In the genomic region with DNA sequence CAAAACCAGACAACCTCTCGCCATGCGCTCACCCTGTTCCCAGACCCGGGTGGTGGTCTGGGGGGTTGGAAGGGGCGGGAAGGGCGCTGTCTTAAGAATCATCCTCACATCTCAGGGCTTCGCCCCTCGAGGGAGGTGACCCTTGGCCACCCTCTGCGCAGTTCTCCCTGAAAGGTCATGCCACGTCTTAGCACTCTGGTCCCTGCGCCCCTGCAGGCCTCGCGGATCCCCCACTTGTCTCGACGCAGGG, we compare ENCODE assay signal across 8 cellular contexts. TPM values are rescaled to one million over a fixed set of nuclear protein-coding genes. Genes with fewer than 3 reads are reported as not detected.
A peak's percentile ranks its signal among the peaks of the same experiment; 100 is the strongest.
DNase-seq lines count a peak whose midpoint lies in the region; ATAC-seq and TF ChIP-seq lines count a peak whose summit lies in the region.

No MANE protein-coding gene starts in this region.

- TF ChIP-seq EP300 in esophagus muscularis mucosa (IDR thresholded peaks at IDR 0.05), result no peak

- ATAC-seq in HG02852 (IDR thresholded peaks at IDR 0.05; ENCODE audit: unreplicated experiment), result no peak

- H3K27me3 ChIP-seq in SJSA1 (replicated peaks), result no peaks in the 10 kb centered on the region
- peaks cover 0 to 42% (median 5%) of the 10 kb centered on the region in 4 donors for H3K27me3 ChIP-seq in esophagus muscularis mucosa
- H3K27me3 ChIP-seq in parathyroid adenoma (ENCODE audit: control insufficient read depth, insufficient read depth, low read length), result no peaks in the 10 kb centered on the region

- TF ChIP-seq CTCF in esophagus muscularis mucosa (IDR thresholded peaks at IDR 0.05) (no peak), parathyroid adenoma (IDR thresholded peaks at IDR 0.05) (no peak)

- TF ChIP-seq POLR2A in esophagus muscularis mucosa (IDR thresholded peaks at IDR 0.05; ENCODE audit: low read depth), result no peak

- H3K36me3 ChIP-seq in SJSA1, result peaks cover 25% of the 10 kb centered on the region
- no peaks in the 10 kb centered on the region for H3K36me3 ChIP-seq in esophagus muscularis mucosa
- H3K36me3 ChIP-seq in parathyroid adenoma (ENCODE audit: control insufficient read depth, insufficient read depth, low read length), result no peaks in the 10 kb centered on the region

- peak overlapping the region; percentile 87 for H3K27ac ChIP-seq in SJSA1
- H3K27ac ChIP-seq in esophagus muscularis mucosa (replicated peaks in 1 of 4), result peak overlapping the region; percentile 7 to 71 (median 30)
- no peak overlapping the region for H3K27ac ChIP-seq in parathyroid adenoma

- peak; percentile 68 for DNase-seq in ELF-1 (ENCODE audit: low read depth, low spot score)
- peak in 1 of 2 experiments; percentile 84 for DNase-seq in SJSA1 (ENCODE audit: low read depth in 1 of 2, low spot score in 2 of 2)
- no peak for DNase-seq in esophagus muscularis mucosa (ENCODE audit: extremely low spot score)
- no peak for DNase-seq in NCI-H2196 treated with DMSO at 0.1 percent for 48 hours (lab: John Stamatoyannopoulos, UW; ENCODE audit: unreplicated experiment)
- no peak for DNase-seq in inferior parietal cortex (ENCODE audit: extremely low spot score)
- DNase-seq in H4 (ENCODE audit: low spot score), result no peak

- H3K4me2 ChIP-seq in parathyroid adenoma (ENCODE audit: low read length), result no peak overlapping the region

- H3K4me3 ChIP-seq in SJSA1 (peak overlapping the region; percentile 81), esophagus muscularis mucosa (peak overlapping the region; percentile 60 to 78 (median 65)), parathyroid adenoma (ENCODE audit: low read depth, low read length) (no peak overlapping the region)

- H3K9ac ChIP-seq in parathyroid adenoma, result no peak overlapping the region

- 61% methylated on average over 7 of the region's 14 CpGs for WGBS in esophagus muscularis mucosa

- H3K9me3 ChIP-seq in SJSA1 (replicated peaks) (no peaks in the 10 kb centered on the region), esophagus muscularis mucosa (no peaks in the 10 kb centered on the region), parathyroid adenoma (ENCODE audit: control insufficient read depth, low read length) (no peaks in the 10 kb centered on the region)

- H3K4me1 ChIP-seq in SJSA1 (replicated peaks) (peaks cover 46% of the 10 kb centered on the region), esophagus muscularis mucosa (peaks cover 5 to 24% (median 21%) of the 10 kb centered on the region in 4 donors), parathyroid adenoma (no peaks in the 10 kb centered on the region)

- H3K79me2 ChIP-seq in parathyroid adenoma, result no peaks in the 10 kb centered on the region

- peak overlapping the region; percentile 98 for H2AFZ ChIP-seq in parathyroid adenoma

- intact Hi-C loops in esophagus muscularis mucosa (cut with DNase I), result loop anchor here (10.0 kb wide), 1 partner anchor 101 kb away; a partner anchor contains a TSS

RNA-seq across cellular contexts. Expression of a gene that starts 40.6 kb away (rescaled TPM):
- total RNA-seq in SJSA1 (2014; rRNA removed; shearing (Covaris generic)), result 29.4 and 36.5 TPM in 2 replicates
- total RNA-seq in esophagus muscularis mucosa, result 10 to 100 TPM; 21.5 to 44.4 (median 27.9) TPM
- 4.2 and 7.1 TPM in 2 replicates for total RNA-seq in H4 (2014; rRNA removed; shearing (Covaris generic))
